In the genomic region with DNA sequence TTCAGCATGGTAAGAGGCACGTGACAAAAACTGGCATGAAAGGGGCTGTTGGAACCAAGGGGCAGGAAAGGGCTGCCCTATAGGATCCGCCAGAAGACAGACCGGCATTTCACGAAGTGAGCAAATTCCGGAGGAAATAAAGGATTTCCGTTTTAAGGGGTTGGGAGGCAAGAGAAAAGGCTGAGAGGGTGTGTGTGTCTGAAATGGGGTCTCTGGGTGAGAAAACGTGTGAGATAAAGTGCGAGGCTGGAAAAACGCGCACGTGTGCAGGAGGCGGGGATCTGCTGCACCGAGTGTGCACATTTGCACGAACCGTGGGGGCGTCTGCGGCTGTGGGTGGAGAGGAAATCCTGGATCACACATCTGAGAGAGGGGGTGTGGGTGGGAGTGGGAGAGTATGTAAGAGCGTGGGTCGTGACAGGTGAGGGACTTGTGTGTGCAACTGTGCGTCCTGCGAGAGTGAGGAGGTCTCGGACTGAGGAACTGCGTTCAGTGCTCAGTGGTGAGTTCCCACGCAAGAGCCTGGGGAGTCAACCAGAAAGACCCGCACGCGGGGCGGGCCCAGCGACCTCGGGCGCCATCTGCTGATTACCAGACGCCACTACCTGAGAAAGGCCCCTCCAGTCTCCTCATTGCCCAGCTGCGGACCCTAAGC, we compare ENCODE assay signal across 8 cellular contexts. TPM values are rescaled to one million over a fixed set of nuclear protein-coding genes. Genes with fewer than 3 reads are reported as not detected.
DNase-seq lines count a peak whose midpoint lies in the region; ATAC-seq lines count a peak whose summit lies in the region.

No MANE protein-coding gene starts in this region.

- H3K27ac ChIP-seq in right cardiac atrium (ENCODE audit: low read length): no peak overlapping the region
- no peak overlapping the region for H3K27ac ChIP-seq in urinary bladder (ENCODE audit: low read depth)

- intact Hi-C loops in right cardiac atrium (cut with DNase I): loop anchor here in 2 of 4 donors (5.0 to 10.0 kb wide), 2 partner anchors 33 to 511 kb away; partner anchors contain the start of gene POP5 (in 1 of the 2)

- no peaks in the 10 kb centered on the region for H3K9me3 ChIP-seq in right cardiac atrium (ENCODE audit: control insufficient read depth, low read length)

- peak; percentile 70 for ATAC-seq in GM21619 (IDR thresholded peaks at IDR 0.05; ENCODE audit: unreplicated experiment)
- ATAC-seq in right cardiac atrium: peak; percentile 90 to 95

- no peaks in the 10 kb centered on the region for H3K36me3 ChIP-seq in urinary bladder (ENCODE audit: insufficient read depth)

- peak overlapping the region; percentile 19 for H3K4me3 ChIP-seq in right cardiac atrium (ENCODE audit: low read length)
- peak overlapping the region; percentile 17 for H3K4me3 ChIP-seq in urinary bladder (ENCODE audit: low read depth, low read length)

- H3K4me1 ChIP-seq in right cardiac atrium (ENCODE audit: control insufficient read depth, insufficient read depth, low read length) (peaks cover 6% of the 10 kb centered on the region), urinary bladder (ENCODE audit: insufficient read depth) (no peaks in the 10 kb centered on the region)

- DNase-seq in AG20443 (ENCODE audit: low spot score) (peak; percentile 91), NCI-H128 (lab: John Stamatoyannopoulos, UW; ENCODE audit: unreplicated experiment) (peak; percentile 6), T-helper 2 cell (peak; percentile 52 to 80 (median 62)), amygdala (lab: John Stamatoyannopoulos, UW) (peak in 48 of 56 donors; percentile 5 to 77 (median 38)), right cardiac atrium (peak; percentile 71 to 88 (median 85)), putamen (ENCODE audit: low spot score) (peak; percentile 20)

- H3K27me3 ChIP-seq in right cardiac atrium (ENCODE audit: control insufficient read depth, insufficient read depth): no peaks in the 10 kb centered on the region

- WGBS in right cardiac atrium: 6% methylated on average over 33 of the region's 33 CpGs
- WGBS in urinary bladder: 2% methylated on average over 33 of the region's 33 CpGs

RNA-seq across cellular contexts. Expression of gene P2RX7, which starts 37.0 kb away (rescaled TPM):
- total RNA-seq in right cardiac atrium: 1 to 10 TPM; 1.1 to 4.0 (median 2.7) TPM
- polyA plus RNA-seq in right cardiac atrium: 1.1 TPM
- total RNA-seq in urinary bladder: 4.0 TPM
- 2.0 TPM for polyA plus RNA-seq in urinary bladder

RNA-seq across cellular contexts. Expression of gene OASL, which starts 56.6 kb away (rescaled TPM):
- total RNA-seq in right cardiac atrium: 1 to 10 TPM in 1 of 4 donors, under 1 TPM in 3; 0.32 to 1.1 (median 0.67) TPM
- polyA plus RNA-seq in right cardiac atrium: 0.68 TPM
- 0.85 TPM for total RNA-seq in urinary bladder
- polyA plus RNA-seq in urinary bladder: 1.0 TPM

Comparison
In these comparisons a context has a peak if more than half of its experiments do, and no peak if none do; other contexts are left out.
1. DNase-seq: peak in every context shown above with its lines; median percentile 91 in AG20443; 85 in right cardiac atrium; 62 in T-helper 2 cell; 38 in amygdala; 20 in putamen; 6 in NCI-H128.